8 cellular contexts compared by ENCODE assay signal in the genomic region with DNA sequence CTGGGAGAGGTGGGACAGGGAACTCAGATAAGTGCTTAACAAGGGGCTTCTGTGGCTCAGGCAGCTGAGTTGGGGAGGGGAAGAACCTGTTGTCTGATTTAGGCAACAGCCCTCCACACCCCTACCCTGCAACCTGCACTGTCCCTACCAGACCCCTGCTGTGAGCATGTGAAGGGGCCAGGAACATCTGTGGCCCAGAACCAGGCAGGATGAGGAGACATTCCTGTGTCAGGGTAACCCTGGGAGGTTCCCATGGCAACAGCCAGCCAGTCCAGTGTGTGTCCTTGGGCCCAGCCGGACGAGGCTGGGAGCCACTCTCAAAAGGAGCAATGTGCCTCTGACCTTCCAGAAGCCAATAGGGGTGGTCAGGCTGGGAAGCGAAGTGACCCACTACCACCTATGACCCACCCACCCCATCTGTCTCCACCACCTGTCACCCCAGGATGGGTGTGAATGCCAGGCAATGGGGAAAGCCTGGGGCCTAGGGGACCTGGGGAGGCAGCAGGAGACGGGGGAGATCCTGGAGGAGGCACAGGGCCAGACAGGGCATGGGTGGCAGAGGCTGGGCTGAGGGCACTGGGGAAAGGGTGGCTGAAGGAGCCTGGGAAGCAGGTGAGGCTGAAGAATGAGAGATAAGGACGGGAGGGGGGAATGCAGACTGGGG. TPM values are rescaled to one million over a fixed set of nuclear protein-coding genes. Genes with fewer than 3 reads are reported as not detected.
DNase-seq lines count a peak whose midpoint lies in the region; ATAC-seq and TF ChIP-seq lines count a peak whose summit lies in the region.

No MANE protein-coding gene starts in this region.

- no peaks in the 10 kb centered on the region for H3K27me3 ChIP-seq in DND-41 (ENCODE audit: insufficient read depth, low read length, poor library complexity)

- peaks cover 52% of the 10 kb centered on the region for H3K4me1 Mint-ChIP-seq in neural crest cell

- no peaks in the 10 kb centered on the region for H3K9me3 Mint-ChIP-seq in neural crest cell

- H3K36me3 Mint-ChIP-seq in neural crest cell (ENCODE audit: low read depth) = no peaks in the 10 kb centered on the region

- no peak overlapping the region; the same call in 1 of the 2 replicates for H3K4me2 ChIP-seq in DND-41 (ENCODE audit: insufficient read depth, low read length)

- no peaks in the 10 kb centered on the region; the same call in 1 of the 2 replicates for H4K20me1 ChIP-seq in DND-41 (ENCODE audit: insufficient read depth, low read length)

- no peak for TF ChIP-seq CTCF in DND-41 (IDR thresholded peaks at IDR 0.05; ENCODE audit: borderline replicate concordance, extremely low read depth, low read length, poor library complexity, severe bottlenecking)
- no peak for TF ChIP-seq CTCF in neural crest cell (conservative IDR thresholded peaks at IDR 0.05)

- H3K4me1 ChIP-seq in DND-41 (ENCODE audit: insufficient read depth, low read length) = peaks cover 47% of the 10 kb centered on the region

- peak overlapping the region; percentile 44; the same call in 1 of the 2 replicates for H3K9ac ChIP-seq in DND-41 (ENCODE audit: low read depth, low read length)

- no peaks in the 10 kb centered on the region for H3K9me3 ChIP-seq in DND-41 (ENCODE audit: insufficient read depth, low read length, severe bottlenecking)

- H3K27ac ChIP-seq in DND-41 (ENCODE audit: low read length) (peak overlapping the region; percentile 86), caudate nucleus (ENCODE audit: low read depth, low read length) (peak overlapping the region; percentile 67)

- H3K79me2 ChIP-seq in DND-41 (ENCODE audit: insufficient read depth, low read length) = no peaks in the 10 kb centered on the region

- no peak overlapping the region for H2AFZ ChIP-seq in DND-41 (ENCODE audit: low read depth, low read length)

- H3K36me3 ChIP-seq in DND-41 (ENCODE audit: insufficient read depth, low read length) = peaks cover 11% of the 10 kb centered on the region

- H3K4me3 Mint-ChIP-seq in neural crest cell = peak overlapping the region; percentile 80

- H3K4me3 ChIP-seq in DND-41 (ENCODE audit: low read depth in 1 of 2, low read length in 2 of 2) = no peak overlapping the region; a peak in 1 of 4 replicates

- DNase-seq in DND-41 (no peak), M059J (ENCODE audit: low read depth) (peak; percentile 43), caudate nucleus (lab: John Stamatoyannopoulos, UW) (peak in 5 of 61 donors; percentile 2 to 46 (median 30)), neural crest cell (ENCODE audit: low read depth, low spot score) (peak; percentile 60), NCI-H526 treated with DMSO at 0.1 percent for 48 hours (lab: John Stamatoyannopoulos, UW) (no peak), middle frontal gyrus (ENCODE audit: extremely low spot score, low spot score) (no peak)

- no peaks in the 10 kb centered on the region for H3K27me3 Mint-ChIP-seq in neural crest cell (ENCODE audit: low read depth)

- peak overlapping the region; percentile 50 for H3K27ac Mint-ChIP-seq in neural crest cell (ENCODE audit: unreplicated experiment)

- ATAC-seq in DND-41 (ENCODE audit: insufficient read depth, low read depth) (no peak), GM18511 (IDR thresholded peaks at IDR 0.05; ENCODE audit: unreplicated experiment) (no peak), HG02678 (IDR thresholded peaks at IDR 0.05; ENCODE audit: unreplicated experiment) (no peak)

RNA-seq across cellular contexts. Expression of gene PMVK, which starts 4.9 kb away (rescaled TPM):
- total RNA-seq in M059J (2014; rRNA removed; shearing (Covaris generic)) = 5.5 and 6.2 TPM in 2 replicates
- total RNA-seq in neural crest cell = 33.8 and 37.0 TPM in 2 replicates

RNA-seq across cellular contexts. Expression of gene PBXIP1, which starts 14.4 kb away (rescaled TPM):
- total RNA-seq in M059J (2014; rRNA removed; shearing (Covaris generic)) = 66.7 and 97.9 TPM in 2 replicates
- 17.1 and 18.5 TPM in 2 replicates for total RNA-seq in neural crest cell

RNA-seq across cellular contexts. Expression of gene PYGO2, which starts 20.1 kb away (rescaled TPM):
- total RNA-seq in M059J (2014; rRNA removed; shearing (Covaris generic)) = 27.5 and 41.7 TPM in 2 replicates
- total RNA-seq in neural crest cell = 63.3 and 65.1 TPM in 2 replicates

RNA-seq across cellular contexts. Expression of gene SHC1, which starts 29.1 kb away (rescaled TPM):
- total RNA-seq in M059J (2014; rRNA removed; shearing (Covaris generic)) = 64.4 and 84.5 TPM in 2 replicates
- total RNA-seq in neural crest cell = 90.3 and 92.9 TPM in 2 replicates

RNA-seq across cellular contexts. Expression of gene CKS1B, which starts 33.0 kb away (rescaled TPM):
- total RNA-seq in M059J (2014; rRNA removed; shearing (Covaris generic)) = 338 TPM in 2 replicates
- 211 and 217 TPM in 2 replicates for total RNA-seq in neural crest cell

Comparison
In these comparisons a context has a peak if more than half of its experiments do, and no peak if none do; other contexts are left out.
1. DNase-seq: peak in M059J (single experiment) and neural crest cell (single experiment); none in DND-41 (single experiment), NCI-H526 treated with DMSO at 0.1 percent for 48 hours (single experiment) and middle frontal gyrus (single experiment).